ENCODE assay signal across 2 cellular contexts in the genomic region with DNA sequence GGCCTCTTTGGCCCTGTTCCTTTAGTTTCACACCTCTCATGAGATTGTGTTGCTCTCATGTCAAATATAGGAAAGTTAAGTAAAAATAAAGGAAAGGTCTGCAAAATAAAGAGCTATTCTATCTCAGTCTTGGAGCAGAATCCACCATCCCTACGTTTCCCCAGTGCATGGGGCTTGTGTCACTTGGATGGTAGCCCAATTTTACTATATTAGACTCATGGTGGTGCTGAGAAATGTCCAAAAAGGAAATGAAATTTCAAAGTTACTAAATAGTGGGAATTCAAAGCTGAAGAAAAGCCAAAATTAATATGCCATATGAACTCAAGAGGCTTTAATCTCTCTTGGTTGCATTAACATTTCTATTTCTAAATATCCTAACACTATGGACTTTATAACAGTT.
TF ChIP-seq lines count a peak whose summit lies in the region.

No MANE protein-coding gene starts in this region.

TF ChIP-seq in GM23338, 12 proteins besides CTCF, POLR2A, EP300 and RAD21 (continued from another document):
- TF ChIP-seq, protein P1, sequence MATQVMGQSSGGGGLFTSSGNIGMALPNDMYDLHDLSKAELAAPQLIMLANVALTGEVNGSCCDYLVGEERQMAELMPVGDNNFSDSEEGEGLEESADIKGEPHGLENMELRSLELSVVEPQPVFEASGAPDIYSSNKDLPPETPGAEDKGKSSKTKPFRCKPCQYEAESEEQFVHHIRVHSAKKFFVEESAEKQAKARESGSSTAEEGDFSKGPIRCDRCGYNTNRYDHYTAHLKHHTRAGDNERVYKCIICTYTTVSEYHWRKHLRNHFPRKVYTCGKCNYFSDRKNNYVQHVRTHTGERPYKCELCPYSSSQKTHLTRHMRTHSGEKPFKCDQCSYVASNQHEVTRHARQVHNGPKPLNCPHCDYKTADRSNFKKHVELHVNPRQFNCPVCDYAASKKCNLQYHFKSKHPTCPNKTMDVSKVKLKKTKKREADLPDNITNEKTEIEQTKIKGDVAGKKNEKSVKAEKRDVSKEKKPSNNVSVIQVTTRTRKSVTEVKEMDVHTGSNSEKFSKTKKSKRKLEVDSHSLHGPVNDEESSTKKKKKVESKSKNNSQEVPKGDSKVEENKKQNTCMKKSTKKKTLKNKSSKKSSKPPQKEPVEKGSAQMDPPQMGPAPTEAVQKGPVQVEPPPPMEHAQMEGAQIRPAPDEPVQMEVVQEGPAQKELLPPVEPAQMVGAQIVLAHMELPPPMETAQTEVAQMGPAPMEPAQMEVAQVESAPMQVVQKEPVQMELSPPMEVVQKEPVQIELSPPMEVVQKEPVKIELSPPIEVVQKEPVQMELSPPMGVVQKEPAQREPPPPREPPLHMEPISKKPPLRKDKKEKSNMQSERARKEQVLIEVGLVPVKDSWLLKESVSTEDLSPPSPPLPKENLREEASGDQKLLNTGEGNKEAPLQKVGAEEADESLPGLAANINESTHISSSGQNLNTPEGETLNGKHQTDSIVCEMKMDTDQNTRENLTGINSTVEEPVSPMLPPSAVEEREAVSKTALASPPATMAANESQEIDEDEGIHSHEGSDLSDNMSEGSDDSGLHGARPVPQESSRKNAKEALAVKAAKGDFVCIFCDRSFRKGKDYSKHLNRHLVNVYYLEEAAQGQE (IDR thresholded peaks at IDR 0.05; ENCODE audit: unreplicated experiment), result no peak
- TF ChIP-seq JUNB (IDR thresholded peaks at IDR 0.05; ENCODE audit: unreplicated experiment), result no peak
- no peak for TF ChIP-seq POLR2AphosphoS5 (IDR thresholded peaks at IDR 0.05; ENCODE audit: low read depth)
- no peak for TF ChIP-seq EZH2phosphoT487 (IDR thresholded peaks at IDR 0.05; ENCODE audit: unreplicated experiment)
- TF ChIP-seq, protein P2, sequence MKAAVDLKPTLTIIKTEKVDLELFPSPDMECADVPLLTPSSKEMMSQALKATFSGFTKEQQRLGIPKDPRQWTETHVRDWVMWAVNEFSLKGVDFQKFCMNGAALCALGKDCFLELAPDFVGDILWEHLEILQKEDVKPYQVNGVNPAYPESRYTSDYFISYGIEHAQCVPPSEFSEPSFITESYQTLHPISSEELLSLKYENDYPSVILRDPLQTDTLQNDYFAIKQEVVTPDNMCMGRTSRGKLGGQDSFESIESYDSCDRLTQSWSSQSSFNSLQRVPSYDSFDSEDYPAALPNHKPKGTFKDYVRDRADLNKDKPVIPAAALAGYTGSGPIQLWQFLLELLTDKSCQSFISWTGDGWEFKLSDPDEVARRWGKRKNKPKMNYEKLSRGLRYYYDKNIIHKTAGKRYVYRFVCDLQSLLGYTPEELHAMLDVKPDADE (IDR thresholded peaks at IDR 0.05), result no peak
- TF ChIP-seq, protein P3, sequence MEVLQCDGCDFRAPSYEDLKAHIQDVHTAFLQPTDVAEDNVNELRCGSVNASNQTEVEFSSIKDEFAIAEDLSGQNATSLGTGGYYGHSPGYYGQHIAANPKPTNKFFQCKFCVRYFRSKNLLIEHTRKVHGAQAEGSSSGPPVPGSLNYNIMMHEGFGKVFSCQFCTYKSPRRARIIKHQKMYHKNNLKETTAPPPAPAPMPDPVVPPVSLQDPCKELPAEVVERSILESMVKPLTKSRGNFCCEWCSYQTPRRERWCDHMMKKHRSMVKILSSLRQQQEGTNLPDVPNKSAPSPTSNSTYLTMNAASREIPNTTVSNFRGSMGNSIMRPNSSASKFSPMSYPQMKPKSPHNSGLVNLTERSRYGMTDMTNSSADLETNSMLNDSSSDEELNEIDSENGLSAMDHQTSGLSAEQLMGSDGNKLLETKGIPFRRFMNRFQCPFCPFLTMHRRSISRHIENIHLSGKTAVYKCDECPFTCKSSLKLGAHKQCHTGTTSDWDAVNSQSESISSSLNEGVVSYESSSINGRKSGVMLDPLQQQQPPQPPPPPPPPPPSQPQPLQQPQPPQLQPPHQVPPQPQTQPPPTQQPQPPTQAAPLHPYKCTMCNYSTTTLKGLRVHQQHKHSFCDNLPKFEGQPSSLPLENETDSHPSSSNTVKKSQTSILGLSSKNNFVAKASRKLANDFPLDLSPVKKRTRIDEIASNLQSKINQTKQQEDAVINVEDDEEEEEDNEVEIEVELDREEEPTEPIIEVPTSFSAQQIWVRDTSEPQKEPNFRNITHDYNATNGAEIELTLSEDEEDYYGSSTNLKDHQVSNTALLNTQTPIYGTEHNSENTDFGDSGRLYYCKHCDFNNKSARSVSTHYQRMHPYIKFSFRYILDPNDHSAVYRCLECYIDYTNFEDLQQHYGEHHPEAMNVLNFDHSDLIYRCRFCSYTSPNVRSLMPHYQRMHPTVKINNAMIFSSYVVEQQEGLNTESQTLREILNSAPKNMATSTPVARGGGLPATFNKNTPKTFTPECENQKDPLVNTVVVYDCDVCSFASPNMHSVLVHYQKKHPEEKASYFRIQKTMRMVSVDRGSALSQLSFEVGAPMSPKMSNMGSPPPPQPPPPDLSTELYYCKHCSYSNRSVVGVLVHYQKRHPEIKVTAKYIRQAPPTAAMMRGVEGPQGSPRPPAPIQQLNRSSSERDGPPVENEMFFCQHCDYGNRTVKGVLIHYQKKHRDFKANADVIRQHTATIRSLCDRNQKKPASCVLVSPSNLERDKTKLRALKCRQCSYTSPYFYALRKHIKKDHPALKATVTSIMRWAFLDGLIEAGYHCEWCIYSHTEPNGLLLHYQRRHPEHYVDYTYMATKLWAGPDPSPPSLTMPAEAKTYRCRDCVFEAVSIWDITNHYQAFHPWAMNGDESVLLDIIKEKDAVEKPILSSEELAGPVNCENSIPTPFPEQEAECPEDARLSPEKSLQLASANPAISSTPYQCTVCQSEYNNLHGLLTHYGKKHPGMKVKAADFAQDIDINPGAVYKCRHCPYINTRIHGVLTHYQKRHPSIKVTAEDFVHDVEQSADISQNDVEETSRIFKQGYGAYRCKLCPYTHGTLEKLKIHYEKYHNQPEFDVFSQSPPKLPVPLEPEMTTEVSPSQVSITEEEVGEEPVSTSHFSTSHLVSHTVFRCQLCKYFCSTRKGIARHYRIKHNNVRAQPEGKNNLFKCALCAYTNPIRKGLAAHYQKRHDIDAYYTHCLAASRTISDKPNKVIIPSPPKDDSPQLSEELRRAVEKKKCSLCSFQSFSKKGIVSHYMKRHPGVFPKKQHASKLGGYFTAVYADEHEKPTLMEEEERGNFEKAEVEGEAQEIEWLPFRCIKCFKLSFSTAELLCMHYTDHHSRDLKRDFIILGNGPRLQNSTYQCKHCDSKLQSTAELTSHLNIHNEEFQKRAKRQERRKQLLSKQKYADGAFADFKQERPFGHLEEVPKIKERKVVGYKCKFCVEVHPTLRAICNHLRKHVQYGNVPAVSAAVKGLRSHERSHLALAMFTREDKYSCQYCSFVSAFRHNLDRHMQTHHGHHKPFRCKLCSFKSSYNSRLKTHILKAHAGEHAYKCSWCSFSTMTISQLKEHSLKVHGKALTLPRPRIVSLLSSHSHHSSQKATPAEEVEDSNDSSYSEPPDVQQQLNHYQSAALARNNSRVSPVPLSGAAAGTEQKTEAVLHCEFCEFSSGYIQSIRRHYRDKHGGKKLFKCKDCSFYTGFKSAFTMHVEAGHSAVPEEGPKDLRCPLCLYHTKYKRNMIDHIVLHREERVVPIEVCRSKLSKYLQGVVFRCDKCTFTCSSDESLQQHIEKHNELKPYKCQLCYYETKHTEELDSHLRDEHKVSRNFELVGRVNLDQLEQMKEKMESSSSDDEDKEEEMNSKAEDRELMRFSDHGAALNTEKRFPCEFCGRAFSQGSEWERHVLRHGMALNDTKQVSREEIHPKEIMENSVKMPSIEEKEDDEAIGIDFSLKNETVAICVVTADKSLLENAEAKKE (CRISPR knock-in tag; IDR thresholded peaks at IDR 0.05), result no peak
- no peak for TF ChIP-seq CREB1 (CRISPR knock-in tag; IDR thresholded peaks at IDR 0.05; ENCODE audit: low read depth)
TF ChIP-seq in GM23338: peak in this region for 0.

TF ChIP-seq in WTC11, 78 proteins besides CTCF, POLR2A, EP300 and RAD21 (continued from another document):
- TF ChIP-seq TEAD4 (CRISPR knock-in tag; IDR thresholded peaks at IDR 0.05), result no peak
- no peak for TF ChIP-seq IRF1 (CRISPR knock-in tag; IDR thresholded peaks at IDR 0.05)
- TF ChIP-seq CREM (CRISPR knock-in tag; IDR thresholded peaks at IDR 0.05), result no peak
- no peak for TF ChIP-seq GRHL2 (CRISPR knock-in tag; IDR thresholded peaks at IDR 0.05; ENCODE audit: insufficient replicate concordance, severe bottlenecking)
TF ChIP-seq in WTC11: peak in this region for 0.
